Comparison of ENCODE assay signal across 1 cellular context in genomic region chr5:150053695-150054392, GRCh38.
TF ChIP-seq lines count a peak whose summit lies in the region.

No MANE protein-coding gene starts in this region.

TF ChIP-seq in K562, 482 proteins besides CTCF, POLR2A, EP300 and RAD21:
- TF ChIP-seq VEZF1 (CRISPR knock-in tag; IDR thresholded peaks at IDR 0.05) (no peak), ARID3A (IDR thresholded peaks at IDR 0.05; ENCODE audit: borderline replicate concordance, low read depth, low read length) (no peak), ID3 (CRISPR knock-in tag; IDR thresholded peaks at IDR 0.05) (no peak), ID3 (tag; IDR thresholded peaks at IDR 0.05) (no peak), KAT2B (IDR thresholded peaks at IDR 0.05; ENCODE audit: low read depth, low read length) (no peak), NUFIP1 (IDR thresholded peaks at IDR 0.05; ENCODE audit: partially characterized antibody) (no peak), CLOCK (CRISPR knock-in tag; IDR thresholded peaks at IDR 0.05; ENCODE audit: borderline replicate concordance) (no peak), PRDM10 (IDR thresholded peaks at IDR 0.05; ENCODE audit: partially characterized antibody) (peak; percentile 90), ZNF398 (CRISPR knock-in tag; IDR thresholded peaks at IDR 0.05) (no peak), ZNF609 (CRISPR knock-in tag; IDR thresholded peaks at IDR 0.05; ENCODE audit: borderline replicate concordance) (no peak), TAF9B (IDR thresholded peaks at IDR 0.05; ENCODE audit: partially characterized antibody) (no peak), ZSCAN32 (CRISPR knock-in tag; IDR thresholded peaks at IDR 0.05) (no peak), CHD2 (IDR thresholded peaks at IDR 0.05; ENCODE audit: low read depth, low read length) (no peak), POLR2G (IDR thresholded peaks at IDR 0.05; ENCODE audit: low read depth, low read length) (peak; percentile 44), CTCFL (IDR thresholded peaks at IDR 0.05; ENCODE audit: borderline replicate concordance, insufficient read depth, low read depth, low read length, poor library complexity, severe bottlenecking) (no peak)
